ENCODE assay signal across 1 cellular context in the genomic region with DNA sequence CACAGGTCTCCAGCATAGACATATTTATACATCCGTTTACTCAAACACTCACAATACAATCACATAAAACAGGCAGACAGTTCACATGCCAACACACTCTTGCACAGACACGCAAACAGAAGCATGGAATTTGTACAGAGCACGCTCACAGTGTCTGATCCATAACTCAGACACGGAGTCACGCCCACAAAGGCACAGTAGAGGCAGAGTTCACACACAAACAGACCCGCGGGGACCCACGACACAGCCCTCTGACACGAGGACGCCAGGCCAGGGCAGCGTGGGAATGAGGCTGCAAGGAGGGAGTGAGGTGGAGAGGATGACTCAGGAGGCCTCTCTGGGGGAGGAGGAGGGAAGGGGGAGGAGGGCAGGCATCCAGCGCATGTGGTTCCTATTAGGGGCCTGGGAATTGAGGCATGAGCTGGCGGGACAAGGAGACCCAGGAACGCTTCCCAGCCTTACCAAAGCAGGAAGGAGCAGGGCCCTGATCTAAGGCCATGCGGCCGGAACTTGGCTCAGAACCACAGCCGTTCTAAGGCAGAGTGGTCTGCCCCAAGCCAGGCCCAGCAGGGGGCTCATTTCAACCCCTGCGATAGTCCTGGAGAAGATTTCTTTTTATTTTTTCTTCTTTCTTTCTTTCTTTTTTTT.
TF ChIP-seq lines count a peak whose summit lies in the region.

No MANE protein-coding gene starts in this region.

TF ChIP-seq in liver, 16 proteins besides CTCF, POLR2A, EP300 and RAD21 (continued from another document):
- TF ChIP-seq, protein P1, sequence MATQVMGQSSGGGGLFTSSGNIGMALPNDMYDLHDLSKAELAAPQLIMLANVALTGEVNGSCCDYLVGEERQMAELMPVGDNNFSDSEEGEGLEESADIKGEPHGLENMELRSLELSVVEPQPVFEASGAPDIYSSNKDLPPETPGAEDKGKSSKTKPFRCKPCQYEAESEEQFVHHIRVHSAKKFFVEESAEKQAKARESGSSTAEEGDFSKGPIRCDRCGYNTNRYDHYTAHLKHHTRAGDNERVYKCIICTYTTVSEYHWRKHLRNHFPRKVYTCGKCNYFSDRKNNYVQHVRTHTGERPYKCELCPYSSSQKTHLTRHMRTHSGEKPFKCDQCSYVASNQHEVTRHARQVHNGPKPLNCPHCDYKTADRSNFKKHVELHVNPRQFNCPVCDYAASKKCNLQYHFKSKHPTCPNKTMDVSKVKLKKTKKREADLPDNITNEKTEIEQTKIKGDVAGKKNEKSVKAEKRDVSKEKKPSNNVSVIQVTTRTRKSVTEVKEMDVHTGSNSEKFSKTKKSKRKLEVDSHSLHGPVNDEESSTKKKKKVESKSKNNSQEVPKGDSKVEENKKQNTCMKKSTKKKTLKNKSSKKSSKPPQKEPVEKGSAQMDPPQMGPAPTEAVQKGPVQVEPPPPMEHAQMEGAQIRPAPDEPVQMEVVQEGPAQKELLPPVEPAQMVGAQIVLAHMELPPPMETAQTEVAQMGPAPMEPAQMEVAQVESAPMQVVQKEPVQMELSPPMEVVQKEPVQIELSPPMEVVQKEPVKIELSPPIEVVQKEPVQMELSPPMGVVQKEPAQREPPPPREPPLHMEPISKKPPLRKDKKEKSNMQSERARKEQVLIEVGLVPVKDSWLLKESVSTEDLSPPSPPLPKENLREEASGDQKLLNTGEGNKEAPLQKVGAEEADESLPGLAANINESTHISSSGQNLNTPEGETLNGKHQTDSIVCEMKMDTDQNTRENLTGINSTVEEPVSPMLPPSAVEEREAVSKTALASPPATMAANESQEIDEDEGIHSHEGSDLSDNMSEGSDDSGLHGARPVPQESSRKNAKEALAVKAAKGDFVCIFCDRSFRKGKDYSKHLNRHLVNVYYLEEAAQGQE (IDR thresholded peaks at IDR 0.05) = no peak
- peak in 1 of 2 donors; percentile 73 for TF ChIP-seq RXRA (IDR thresholded peaks at IDR 0.05)
- no peak for TF ChIP-seq YY1 (IDR thresholded peaks at IDR 0.05)
- TF ChIP-seq FOXA1 (IDR thresholded peaks at IDR 0.05) = no peak
